ENCODE assay signal across 23 cellular contexts in genomic region chr1:92572520-92572919, GRCh38.
"Had no signal": no experiment of that assay in that cellular context is flagged by ENCODE, and none has a peak within 500 bp of the region (broad histone marks: within the 10 kb centered on the region; RNA-seq: fewer than 3 reads in every experiment).

No MANE protein-coding gene starts in this region.

- H3K9me3 Mint-ChIP-seq: activated B cell treated with CpG ODN at 0.5 μM for 24 hours; effector memory CD8-positive, alpha-beta T cell; natural killer cell; neural progenitor cell; stimulated activated naive B cell treated with anti-CD40 and anti-IgM and Interleukin-4, amounts not matched to agents 10 μg/mL and 1 μg/mL and 100 μg/mL, for 72 hours had no signal

- H3K27me3 Mint-ChIP-seq: activated B cell treated with CpG ODN at 0.5 μM for 24 hours; effector memory CD8-positive, alpha-beta T cell; stimulated activated naive B cell treated with anti-CD40 and anti-IgM and Interleukin-4, amounts not matched to agents 10 μg/mL and 1 μg/mL and 100 μg/mL, for 72 hours had no signal

- H3K27ac Mint-ChIP-seq: activated B cell treated with CpG ODN at 0.5 μM for 24 hours; effector memory CD8-positive, alpha-beta T cell; natural killer cell; neural progenitor cell; stimulated activated naive B cell treated with anti-CD40 and anti-IgM and Interleukin-4, amounts not matched to agents 10 μg/mL and 1 μg/mL and 100 μg/mL, for 72 hours had no signal

- H3K4me3 Mint-ChIP-seq: activated B cell treated with CpG ODN at 0.5 μM for 24 hours; effector memory CD8-positive, alpha-beta T cell; natural killer cell; neural progenitor cell; stimulated activated naive B cell treated with anti-CD40 and anti-IgM and Interleukin-4, amounts not matched to agents 10 μg/mL and 1 μg/mL and 100 μg/mL, for 72 hours had no signal

- ATAC-seq: effector memory CD8-positive, alpha-beta T cell; gastrocnemius medialis; left lung; lower lobe of right lung; natural killer cell; psoas muscle; stimulated activated naive B cell treated with anti-CD40 and anti-IgM and Interleukin-4, amounts not matched to agents 10 μg/mL and 1 μg/mL and 100 μg/mL, for 72 hours had no signal

- H3K4me1 Mint-ChIP-seq: activated B cell treated with CpG ODN at 0.5 μM for 24 hours, natural killer cell had no signal

- H3K36me3 Mint-ChIP-seq: natural killer cell, neural progenitor cell had no signal

- DNase-seq: activated B cell treated with CpG ODN at 0.5 μM for 24 hours; amygdala; caudate nucleus; cortex of kidney; effector memory CD8-positive, alpha-beta T cell; erythroblast; gastrocnemius medialis; glutamatergic neuron; left lung; lower lobe of right lung; mesenchymal stem cell; natural killer cell; occipital lobe; psoas muscle; sigmoid colon; small intestine; stimulated activated CD4-positive, alpha-beta T cell treated with anti-CD3 and anti-CD28 coated beads, Interleukin-1b, Interleukin-23, amount 100 ng/mL, for 48 hours; stimulated activated CD4-positive, alpha-beta T cell treated with anti-CD3 and anti-CD28 coated beads, Interleukin-4, amount 100 ng/mL, for 4 hours; stimulated activated CD8-positive, alpha-beta memory T cell treated with anti-CD3 and anti-CD28 coated beads, Interleukin-4, amount 100 ng/mL, for 48 hours; stimulated activated naive B cell treated with anti-CD40 and anti-IgM and Interleukin-4, amounts not matched to agents 10 μg/mL and 1 μg/mL and 100 μg/mL, for 72 hours; testis; transverse colon had no signal
